ENCODE assay signal across 8 cellular contexts in the genomic region with DNA sequence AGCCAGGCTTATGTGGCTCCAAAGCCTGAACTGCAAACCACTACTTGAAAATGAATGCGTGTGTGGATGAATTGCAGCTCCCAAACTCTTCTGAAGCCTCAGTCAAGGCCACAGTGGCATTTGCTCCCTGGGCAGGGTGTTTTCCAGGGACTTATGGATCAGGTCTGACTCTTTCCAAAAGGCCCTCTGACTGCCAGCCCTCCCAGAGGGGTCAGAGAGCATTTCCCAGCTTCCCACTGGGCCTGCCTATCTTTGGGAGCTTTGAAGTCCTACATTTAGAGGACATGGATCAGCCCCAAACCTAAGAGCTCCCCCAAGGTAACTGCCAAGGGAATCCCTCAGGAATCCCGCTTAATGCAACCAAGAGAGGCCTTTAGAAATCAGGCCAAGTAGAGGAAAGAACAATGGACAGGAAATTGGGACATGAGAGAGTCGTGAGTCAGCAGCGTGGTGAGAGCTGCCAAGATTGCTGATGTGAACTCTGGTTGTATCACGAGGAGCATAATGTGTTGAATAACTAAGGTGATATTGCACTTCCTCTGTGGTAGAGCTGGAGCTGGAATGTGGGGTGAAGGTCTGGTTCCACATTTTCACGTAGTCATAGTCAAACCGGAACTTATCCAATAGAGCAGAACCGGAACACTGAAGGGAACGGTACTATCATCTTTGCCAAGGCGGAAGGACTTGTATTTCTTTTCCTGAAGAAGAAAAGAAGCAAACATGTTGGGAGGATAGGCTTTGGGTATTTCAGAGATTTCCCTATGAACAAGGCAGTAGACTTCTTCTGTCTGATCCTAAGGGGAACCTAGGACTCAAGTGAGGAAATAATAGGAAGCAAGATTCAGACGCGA.
DNase-seq lines count a peak whose midpoint lies in the region; ATAC-seq and TF ChIP-seq lines count a peak whose summit lies in the region.

No MANE protein-coding gene starts in this region.

- TF ChIP-seq EP300 in ovary (IDR thresholded peaks at IDR 0.05) = no peak

- intact Hi-C loops in ovary (cut with DNase I) = loop anchor here in 1 of 4 donors (10.0 kb wide), 1 partner anchor 68 kb away; no protein-coding TSS in a partner anchor

- H3K27ac ChIP-seq in C4-2B (peak overlapping the region; percentile 9; the same call in 1 of the 2 replicates), ovary (no peak overlapping the region)

- no peaks in the 10 kb centered on the region for H3K36me3 ChIP-seq in ovary

- ATAC-seq in GM21576 (IDR thresholded peaks at IDR 0.05; ENCODE audit: unreplicated experiment) = no peak

- TF ChIP-seq CTCF in C4-2B (conservative IDR thresholded peaks at IDR 0.05) (no peak), ovary (IDR thresholded peaks at IDR 0.05) (no peak)

- H3K4me3 ChIP-seq in ovary = no peak overlapping the region

- DNase-seq in HT-29 (ENCODE audit: low spot score) (peak; percentile 94), SW 1271 (lab: John Stamatoyannopoulos, UW) (peak; percentile 55 to 89), fibroblast of the conjunctiva (ENCODE audit: low read depth) (peak; percentile 93), ovary (peak in 4 of 5 donors; percentile 59 to 75 (median 63)), NCI-H82 (lab: John Stamatoyannopoulos, UW) (no peak), cerebellar cortex (ENCODE audit: low spot score) (no peak)

- H3K27me3 ChIP-seq in ovary = no peaks in the 10 kb centered on the region

- no peak for TF ChIP-seq POLR2A in ovary (IDR thresholded peaks at IDR 0.05)

- WGBS in ovary, 3 donors = 35 to 46% (median 43%) methylated on average over 12 of the region's 12 CpGs

- peaks cover 13% of the 10 kb centered on the region for H3K4me1 ChIP-seq in ovary (ENCODE audit: insufficient read depth)

- H3K9me3 ChIP-seq in ovary = no peaks in the 10 kb centered on the region

Comparison
In these comparisons a context has a peak if more than half of its experiments do, and no peak if none do; other contexts are left out.
1. DNase-seq: peak in HT-29 (single experiment), SW 1271 (2 of 2), fibroblast of the conjunctiva (single experiment) and ovary (4 of 5); none in NCI-H82 (single experiment) and cerebellar cortex (single experiment).